In genomic region chr2:190912731-190913130, GRCh38 we compare ENCODE assay signal across 27 cellular contexts. TPM values are rescaled to one million over a fixed set of nuclear protein-coding genes. Genes with fewer than 3 reads are reported as not detected.
A peak's percentile ranks its signal among the peaks of the same experiment; 100 is the strongest.
DNase-seq lines count a peak whose midpoint lies in the region; ATAC-seq and TF ChIP-seq lines count a peak whose summit lies in the region.
"Had no signal": no experiment of that assay in that cellular context is flagged by ENCODE, and none has a peak within 500 bp of the region (broad histone marks: within the 10 kb centered on the region; RNA-seq: fewer than 3 reads in every experiment).

No MANE protein-coding gene starts in this region.

- peaks cover 29% of the 10 kb centered on the region for H3K4me1 ChIP-seq in osteoblast (ENCODE audit: insufficient read depth, low read length)

- no peak for ATAC-seq in GM21825 (IDR thresholded peaks at IDR 0.05; ENCODE audit: unreplicated experiment)

- H3K4me2 ChIP-seq in osteoblast (ENCODE audit: insufficient read depth, low read length) = no peak overlapping the region

- H3K27ac Mint-ChIP-seq in HFFc6 (peak overlapping the region; percentile 65), CD14-positive monocyte (no peak overlapping the region)

- H3K4me3 ChIP-seq in astrocyte of the spinal cord (ENCODE audit: low read depth, low read length) (no peak overlapping the region), osteoblast (ENCODE audit: insufficient read depth, low read length) (no peak overlapping the region)
- H3K4me3 ChIP-seq: spleen, tibial nerve had no signal

- H2AFZ ChIP-seq in osteoblast (ENCODE audit: low read length) = no peak overlapping the region

- H3K36me3 Mint-ChIP-seq in HFFc6 (ENCODE audit: low read depth) (peaks cover 54% of the 10 kb centered on the region), CD14-positive monocyte (peaks cover 41 to 56% of the 10 kb centered on the region in 2 donors)

- H3K27ac ChIP-seq in osteoblast (ENCODE audit: low read depth, low read length) = peak overlapping the region; percentile 25
- H3K27ac ChIP-seq: spleen, tibial nerve had no signal

- in situ Hi-C loops in astrocyte of the spinal cord (cut with HindIII; ENCODE audit: low sequenced_read_pairs) = no loop called here

- DNase-seq in EH (ENCODE audit: low read depth) (peak; percentile 60), HFFc6 (no peak), astrocyte of the spinal cord (ENCODE audit: low read depth, low spot score) (peak; percentile 41), osteoblast (ENCODE audit: insufficient read length, low spot score, missing footprints) (no peak), AG08396 (ENCODE audit: low spot score) (no peak), CD14-positive monocyte (ENCODE audit: low spot score) (no peak)
- DNase-seq: activated naive CD4-positive, alpha-beta T cell treated with anti-CD3 and anti-CD28 coated beads, Interleukin-2, amount 50 U/mL, for 16 hours; activated T-cell treated with anti-CD3 and anti-CD28 coated beads, Interleukin-2, amount 50 U/mL, for 4 hours; Calu3; cortex of kidney; head of caudate nucleus; left cardiac atrium; NCI-H1048; NCI-H2029; NCI-H345; NCI-H82; nucleus accumbens; OCI-M1; retina; SHP77 treated with DMSO at 0.1 percent for 48 hours; spleen; stimulated activated CD4-positive, alpha-beta T cell treated with anti-CD3 and anti-CD28 coated beads, Interleukin-4, amount 100 ng/mL, for 1 hour; T-helper 1 cell had no signal

- H3K36me3 ChIP-seq in osteoblast (ENCODE audit: insufficient read depth, low read length) = peaks cover 79% of the 10 kb centered on the region

- H3K9me3 Mint-ChIP-seq in HFFc6 (no peaks in the 10 kb centered on the region), CD14-positive monocyte (no peaks in the 10 kb centered on the region)
- H3K9me3 Mint-ChIP-seq: activated T-cell treated with anti-CD3 and anti-CD28 coated beads, Interleukin-2, amount 50 U/mL, for 4 hours; memory B cell; stimulated activated naive CD8-positive, alpha-beta T cell treated with anti-CD3 and anti-CD28 coated beads, Interleukin-15, Interleukin-2, amounts not matched to agents 100 ng/mL and 50 ng/mL, for 24 hours had no signal

- H3K4me3 Mint-ChIP-seq in HFFc6 (no peak overlapping the region; the same call in 1 of the 2 replicates), CD14-positive monocyte (no peak overlapping the region)
- H3K4me3 Mint-ChIP-seq: activated T-cell treated with anti-CD3 and anti-CD28 coated beads, Interleukin-2, amount 50 U/mL, for 4 hours; memory B cell; stimulated activated naive CD8-positive, alpha-beta T cell treated with anti-CD3 and anti-CD28 coated beads, Interleukin-15, Interleukin-2, amounts not matched to agents 100 ng/mL and 50 ng/mL, for 24 hours had no signal

- H3K27me3 Mint-ChIP-seq in HFFc6 (ENCODE audit: insufficient read depth) (peaks cover 8% of the 10 kb centered on the region; the same call in 1 of the 2 replicates), CD14-positive monocyte (ENCODE audit: low read depth in 3 of 3) (no peaks in the 10 kb centered on the region)
- H3K27me3 Mint-ChIP-seq: memory B cell; stimulated activated naive CD8-positive, alpha-beta T cell treated with anti-CD3 and anti-CD28 coated beads, Interleukin-15, Interleukin-2, amounts not matched to agents 100 ng/mL and 50 ng/mL, for 24 hours had no signal

- H3K27me3 ChIP-seq in osteoblast (ENCODE audit: insufficient read depth, low read length) = no peaks in the 10 kb centered on the region
- H3K27me3 ChIP-seq: spleen, tibial nerve had no signal

- H3K9me3 ChIP-seq in osteoblast (ENCODE audit: low read depth, low read length) = no peaks in the 10 kb centered on the region
- H3K9me3 ChIP-seq: spleen, tibial nerve had no signal

- intact Hi-C loops in CD14-positive monocyte (cut with micrococcal nuclease) = no loop called here

- H4K20me1 ChIP-seq in osteoblast (ENCODE audit: insufficient read depth, low read length) = peaks cover 26% of the 10 kb centered on the region

- H3K79me2 ChIP-seq in osteoblast (ENCODE audit: insufficient read depth, low read length) = peaks cover 36% of the 10 kb centered on the region

- TF ChIP-seq CTCF in HFFc6 (IDR thresholded peaks at IDR 0.05) = no peak
- TF ChIP-seq CTCF in astrocyte of the spinal cord (IDR thresholded peaks at IDR 0.05; ENCODE audit: low read depth, low read length) = no peak
- no peak for TF ChIP-seq CTCF in osteoblast (IDR thresholded peaks at IDR 0.05; ENCODE audit: extremely low read depth, low read depth, low read length)
- no peak for TF ChIP-seq CTCF in CD14-positive monocyte (IDR thresholded peaks at IDR 0.05)

- H3K4me1 Mint-ChIP-seq in HFFc6 (ENCODE audit: low read depth) (peaks cover 62% of the 10 kb centered on the region), CD14-positive monocyte (no peaks in the 10 kb centered on the region)

RNA-seq across cellular contexts. Expression of gene GLS, which starts 32.1 kb away (rescaled TPM):
- total RNA-seq in HFFc6 (2021; fragmentation: NEBNext Ultra II Directional; extraction: Animal tissue kit (Norgen Biotek cat#: 25700)) = 100 to 1,000 TPM; 191 to 431 (median 201) TPM
- total RNA-seq in osteoblast = 447 and 588 TPM in 2 replicates
- polyA plus RNA-seq in CD14-positive monocyte = 1 to 10 TPM; 6.0 to 9.0 TPM

Comparison
In these comparisons a context has a peak if more than half of its experiments do, and no peak if none do; other contexts are left out.
1. DNase-seq: peak in EH (single experiment) and astrocyte of the spinal cord (single experiment); none in HFFc6 (single experiment), osteoblast (single experiment), AG08396 (single experiment) and CD14-positive monocyte (single experiment).